In the genomic region with DNA sequence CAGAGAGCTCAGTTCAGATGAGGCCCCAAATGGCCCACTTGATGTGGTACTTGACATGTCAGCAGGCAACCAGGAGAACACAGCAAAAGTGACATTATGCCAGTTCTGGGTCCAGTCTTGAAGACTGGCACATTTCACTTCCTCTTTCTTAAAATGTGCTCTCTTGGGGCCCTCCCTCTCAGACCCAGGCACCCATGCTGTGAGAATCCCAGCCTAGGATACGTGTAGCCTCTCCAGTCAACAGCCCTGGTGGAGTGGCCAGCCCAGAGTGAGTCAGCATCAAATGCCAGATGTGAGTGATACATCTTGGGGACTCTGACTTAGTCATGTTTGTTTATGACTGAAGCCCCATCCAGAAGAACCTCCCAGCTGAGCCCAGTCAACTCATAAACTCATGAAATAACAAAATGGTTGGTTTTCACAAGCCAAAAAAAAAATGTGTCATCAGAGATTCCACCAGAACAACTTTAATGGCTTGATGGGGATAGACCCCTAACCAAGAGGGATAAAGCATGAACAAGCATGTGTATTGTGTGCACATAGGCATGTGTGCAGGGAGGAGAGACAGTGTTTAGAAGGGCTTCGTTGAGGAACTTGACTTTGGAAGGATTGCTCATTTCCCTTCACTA, we compare ENCODE assay signal across 10 cellular contexts.
DNase-seq lines count a peak whose midpoint lies in the region; ATAC-seq, FAIRE-seq and TF ChIP-seq lines count a peak whose summit lies in the region.
"Had no signal": no experiment of that assay in that cellular context is flagged by ENCODE, and none has a peak within 500 bp of the region (broad histone marks: within the 10 kb centered on the region; RNA-seq: fewer than 3 reads in every experiment).

No MANE protein-coding gene starts in this region.

- H3K36me3 Mint-ChIP-seq in central memory CD8-positive, alpha-beta T cell (ENCODE audit: insufficient read depth), result peaks cover 5% of the 10 kb centered on the region
- H3K36me3 Mint-ChIP-seq in Caco-2 (ENCODE audit: insufficient read depth, unreplicated experiment), result peaks cover 8% of the 10 kb centered on the region

- no peaks in the 10 kb centered on the region for H3K27me3 Mint-ChIP-seq in central memory CD8-positive, alpha-beta T cell
- peaks cover 11% of the 10 kb centered on the region for H3K27me3 Mint-ChIP-seq in Caco-2 (ENCODE audit: insufficient read depth, unreplicated experiment)

- peak; percentile 32 for FAIRE-seq in urothelium cell line (lab: Jason Lieb, UNC)

- peaks cover 64% of the 10 kb centered on the region for H3K4me1 Mint-ChIP-seq in central memory CD8-positive, alpha-beta T cell
- H3K4me1 Mint-ChIP-seq in Caco-2 (ENCODE audit: low read depth, unreplicated experiment), result no peaks in the 10 kb centered on the region

- no peak overlapping the region for H3K4me3 ChIP-seq in Caco-2 (ENCODE audit: low read depth, low read length)
- H3K4me3 ChIP-seq: SJCRH30 had no signal

- POLR2A ChIA-PET in Caco-2 (lab: Charles Lee), result no interaction called here

- intact Hi-C loops in Caco-2 (cut with micrococcal nuclease; ENCODE audit: unreplicated experiment), result no loop called here

- H3K4me1 ChIP-seq in Caco-2, result no peaks in the 10 kb centered on the region

- DNase-seq in stimulated activated CD4-positive, alpha-beta T cell treated with anti-CD3 and anti-CD28 coated beads, Interleukin-1b, Interleukin-23, amount 100 ng/mL, for 48 hours, result peak; percentile 55
- no peak for DNase-seq in stimulated activated CD4-positive, alpha-beta T cell treated with anti-CD3 and anti-CD28 coated beads, Interleukin-4, amount 100 ng/mL, for 4 hours
- DNase-seq in NCI-H460 (ENCODE audit: extremely low read depth, low read depth) (peak; percentile 88), urothelium cell line (ENCODE audit: low spot score) (no peak), mesenteric fat pad (ENCODE audit: low spot score) (no peak), AG20443 (ENCODE audit: low spot score) (no peak), Caco-2 (no peak)
- no peak for DNase-seq in central memory CD8-positive, alpha-beta T cell (ENCODE audit: low spot score in 2 of 2)
- DNase-seq: occipital lobe, SJCRH30 had no signal

- CTCF ChIA-PET in Caco-2 (lab: Charles Lee), result no interaction called here

- no peak overlapping the region for H3K4me3 Mint-ChIP-seq in central memory CD8-positive, alpha-beta T cell
- H3K4me3 Mint-ChIP-seq in Caco-2 (ENCODE audit: unreplicated experiment), result no peak overlapping the region

- H3K9me3 Mint-ChIP-seq in central memory CD8-positive, alpha-beta T cell, result peaks cover 7% of the 10 kb centered on the region
- peaks cover 24% of the 10 kb centered on the region for H3K9me3 Mint-ChIP-seq in Caco-2 (ENCODE audit: unreplicated experiment)

- TF ChIP-seq CTCF in Caco-2 (IDR thresholded peaks at IDR 0.05; ENCODE audit: insufficient read depth in 1 of 2, low read depth in 1 of 2, low read length in 1 of 2, severe bottlenecking in 1 of 2, unreplicated experiment in 1 of 2), result no peak

- peak; percentile 30 for ATAC-seq in central memory CD8-positive, alpha-beta T cell (replicated peaks; ENCODE audit: extremely low read depth, poor library complexity, severe bottlenecking)

- no peaks in the 10 kb centered on the region for H3K36me3 ChIP-seq in Caco-2 (ENCODE audit: control insufficient read depth, insufficient read depth, low read length)
- H3K36me3 ChIP-seq: SJCRH30 had no signal

- no TSS peak for BruUV-seq in Caco-2 (replicated peaks; lab: Mats Ljungman, UMichigan)

- peaks cover 2% of the 10 kb centered on the region; the same call in 1 of the 2 replicates for H3K27me3 ChIP-seq in Caco-2 (replicated peaks; ENCODE audit: control insufficient read depth, insufficient read depth, low read length)
- H3K27me3 ChIP-seq: SJCRH30 had no signal

- peak overlapping the region; percentile 34 for H3K27ac Mint-ChIP-seq in central memory CD8-positive, alpha-beta T cell (ENCODE audit: low read depth)
- no peak overlapping the region for H3K27ac Mint-ChIP-seq in Caco-2 (ENCODE audit: unreplicated experiment)

- H3K9me3 ChIP-seq in Caco-2, result peaks cover 15% of the 10 kb centered on the region

Comparison
In these comparisons a context has a peak if more than half of its experiments do, and no peak if none do; other contexts are left out.
1. DNase-seq: peak in stimulated activated CD4-positive, alpha-beta T cell treated with anti-CD3 and anti-CD28 coated beads, Interleukin-1b, Interleukin-23, amount 100 ng/mL, for 48 hours (single experiment) and NCI-H460 (single experiment); none in stimulated activated CD4-positive, alpha-beta T cell treated with anti-CD3 and anti-CD28 coated beads, Interleukin-4, amount 100 ng/mL, for 4 hours (0 of 2), central memory CD8-positive, alpha-beta T cell (0 of 2), urothelium cell line (single experiment), mesenteric fat pad (single experiment), AG20443 (single experiment) and Caco-2 (0 of 2).